ENCODE assay signal across 25 cellular contexts in the genomic region with DNA sequence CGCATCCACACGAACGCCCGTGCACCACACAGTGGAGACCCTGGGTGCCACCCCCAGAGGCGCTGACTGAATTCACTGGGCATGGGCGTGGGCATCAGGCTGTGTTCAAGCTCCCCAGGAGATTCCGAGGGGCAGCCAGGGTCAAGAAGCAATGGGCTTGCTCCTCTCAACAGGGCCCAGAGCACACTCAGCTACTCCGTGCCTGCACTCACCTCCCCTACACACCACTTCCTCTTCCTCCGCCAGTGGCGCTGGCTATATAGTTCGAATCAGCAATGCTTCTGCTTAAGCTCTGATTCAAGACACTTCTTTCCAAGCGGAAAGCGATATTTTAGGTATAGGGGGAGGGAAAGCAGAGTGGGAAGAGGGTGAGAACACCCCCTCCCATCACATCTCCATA. TPM values are rescaled to one million over a fixed set of nuclear protein-coding genes. Genes with fewer than 3 reads are reported as not detected.
DNase-seq lines count a peak whose midpoint lies in the region; ATAC-seq lines count a peak whose summit lies in the region.
"Had no signal": no experiment of that assay in that cellular context is flagged by ENCODE, and none has a peak within 500 bp of the region (broad histone marks: within the 10 kb centered on the region; RNA-seq: fewer than 3 reads in every experiment).

No MANE protein-coding gene starts in this region.

- no peaks in the 10 kb centered on the region for H3K27me3 ChIP-seq in H7 (ENCODE audit: control insufficient read depth, insufficient read depth, low read length)
- H3K27me3 ChIP-seq: cardiac muscle cell, pancreas, sigmoid colon, thyroid gland had no signal

- H3K4me3 ChIP-seq in H7 (ENCODE audit: insufficient read depth, low read depth, low read length) = no peak overlapping the region
- H3K4me3 ChIP-seq: cardiac muscle cell, pancreas, sigmoid colon, thyroid gland had no signal

- H3K36me3 ChIP-seq in H7 (replicated peaks; ENCODE audit: control insufficient read depth, insufficient read depth, low read length) = no peaks in the 10 kb centered on the region
- H3K36me3 ChIP-seq: cardiac muscle cell, pancreas, sigmoid colon, thyroid gland had no signal

- intact Hi-C loops in sciatic nerve (cut with DNase I) = no loop called here

- no peak for ATAC-seq in sciatic nerve
- ATAC-seq: pancreas; stimulated activated naive CD8-positive, alpha-beta T cell treated with anti-CD3 and anti-CD28 coated beads, Interleukin-15, Interleukin-2, amounts not matched to agents 100 U/mL and 50 U/mL, for 24 hours had no signal

- DNase-seq in SIG-M5 treated with dmso at 0.1 percent for 504 hours (lab: John Stamatoyannopoulos, UW; ENCODE audit: unreplicated experiment) = peak; percentile 17
- no peak for DNase-seq in SIG-M5 (lab: John Stamatoyannopoulos, UW)
- DNase-seq in MV-4-11 (lab: John Stamatoyannopoulos, UW) = peak; percentile 47
- peak; percentile 2 for DNase-seq in sciatic nerve (ENCODE audit: low spot score)
- DNase-seq in H7 = no peak
- DNase-seq in HPDE6-E6E7 (ENCODE audit: extremely low spot score) = no peak
- DNase-seq in AML-193 (lab: John Stamatoyannopoulos, UW) = no peak
- DNase-seq: activated CD4-positive, alpha-beta T cell treated with anti-CD3 and anti-CD28 coated beads, Interleukin-2, amount 10 ng/mL, durations not matched to agents 7 days and 5 days; aorta; DMS53; GF-D8; GOT3; midbrain; NCI-H1092; NCI-H1930; NCI-H345; NCI-H748 treated with DMSO at 0.1 percent for 48 hours; OCI-M1; pancreas; sigmoid colon; stimulated activated naive CD8-positive, alpha-beta T cell treated with anti-CD3 and anti-CD28 coated beads, Interleukin-15, Interleukin-2, amounts not matched to agents 100 U/mL and 50 U/mL, for 24 hours; thyroid gland had no signal

- H3K27ac ChIP-seq in cingulate gyrus (ENCODE audit: low read depth, low read length) = peak overlapping the region; percentile 47
- H3K27ac ChIP-seq: 22Rv1, cardiac muscle cell, pancreas, sigmoid colon, thyroid gland had no signal

RNA-seq across cellular contexts. Expression of a gene that starts 42.2 kb away (rescaled TPM):
- 12.4 TPM for total RNA-seq in sciatic nerve
- 0.04 and 0.24 TPM in 2 replicates for total RNA-seq in H7 (2014; rRNA removed; shearing (Covaris generic))

Comparison
In these comparisons a context has a peak if more than half of its experiments do, and no peak if none do; other contexts are left out.
1. DNase-seq: peak in SIG-M5 treated with dmso at 0.1 percent for 504 hours (single experiment), MV-4-11 (single experiment) and sciatic nerve (single experiment); none in SIG-M5 (single experiment), H7 (single experiment), HPDE6-E6E7 (single experiment) and AML-193 (0 of 2).
2. RNA of a gene that starts 42.2 kb away (total RNA-seq): 12.4 TPM in sciatic nerve (single experiment); 0.04 to 0.24 TPM in H7; every median in the first group is over 10 times any median in the second.